ENCODE assay signal across 24 cellular contexts in genomic region chr1:22291057-22291456, GRCh38.
"Had no signal": no experiment of that assay in that cellular context is flagged by ENCODE, and none has a peak within 500 bp of the region (broad histone marks: within the 10 kb centered on the region; RNA-seq: fewer than 3 reads in every experiment).

No MANE protein-coding gene starts in this region.

- H3K36me3 ChIP-seq: gastrocnemius medialis, left lung, ovary, spleen, thoracic aorta, tibial nerve, upper lobe of right lung, vagina had no signal

- H3K4me3 Mint-ChIP-seq: naive thymus-derived CD4-positive, alpha-beta T cell; stimulated activated memory B cell treated with anti-CD40 and anti-IgM and Interleukin-4, amounts not matched to agents 10 μg/mL and 1 μg/mL and 100 μg/mL, for 72 hours; stimulated activated naive CD8-positive, alpha-beta T cell treated with anti-CD3 and anti-CD28 coated beads, Interleukin-15, Interleukin-2, amounts not matched to agents 100 ng/mL and 50 ng/mL, for 24 hours had no signal

- H3K4me3 ChIP-seq: gastrocnemius medialis, hepatocyte, left lung, ovary, psoas muscle, skin epidermis, spleen, thoracic aorta, tibial nerve, upper lobe of right lung, vagina had no signal

- ATAC-seq: gastrocnemius medialis; left lung; naive thymus-derived CD4-positive, alpha-beta T cell; psoas muscle; right cardiac atrium; stimulated activated memory B cell treated with anti-CD40 and anti-IgM and Interleukin-4, amounts not matched to agents 10 μg/mL and 1 μg/mL and 100 μg/mL, for 72 hours; upper lobe of right lung had no signal

- H3K9me3 ChIP-seq: gastrocnemius medialis, ovary, psoas muscle, thoracic aorta, upper lobe of right lung, vagina had no signal

- H3K27ac Mint-ChIP-seq: stimulated activated memory B cell treated with anti-CD40 and anti-IgM and Interleukin-4, amounts not matched to agents 10 μg/mL and 1 μg/mL and 100 μg/mL, for 72 hours; stimulated activated naive CD8-positive, alpha-beta T cell treated with anti-CD3 and anti-CD28 coated beads, Interleukin-15, Interleukin-2, amounts not matched to agents 100 ng/mL and 50 ng/mL, for 24 hours had no signal

- FAIRE-seq: kidney had no signal

- H2AFZ ChIP-seq: hepatocyte had no signal

- H3K27me3 ChIP-seq: hepatocyte, ovary, vagina had no signal

- DNase-seq: cortex of kidney; effector CD4-positive, alpha-beta T cell; foreskin fibroblast; gastrocnemius medialis; left lung; mesendoderm; midbrain; naive thymus-derived CD4-positive, alpha-beta T cell; nephron progenitor cell; occipital lobe; ovary; psoas muscle; right cardiac atrium; spleen; stimulated activated CD4-positive, alpha-beta T cell treated with anti-CD3 and anti-CD28 coated beads, Interleukin-4, amount 100 ng/mL, for 4 hours; upper lobe of right lung had no signal

- H3K4me1 ChIP-seq: gastrocnemius medialis, left lung, psoas muscle, tibial nerve, upper lobe of right lung had no signal

- H3K79me2 ChIP-seq: hepatocyte had no signal

- H3K4me1 Mint-ChIP-seq: stimulated activated memory B cell treated with anti-CD40 and anti-IgM and Interleukin-4, amounts not matched to agents 10 μg/mL and 1 μg/mL and 100 μg/mL, for 72 hours had no signal

- H3K27ac ChIP-seq: gastrocnemius medialis, hepatocyte, left lung, ovary, psoas muscle, skin epidermis, spleen, thoracic aorta, tibial nerve, upper lobe of right lung, vagina had no signal

- H3K4me2 ChIP-seq: hepatocyte had no signal

- H3K36me3 Mint-ChIP-seq: stimulated activated memory B cell treated with anti-CD40 and anti-IgM and Interleukin-4, amounts not matched to agents 10 μg/mL and 1 μg/mL and 100 μg/mL, for 72 hours had no signal
